In the genomic region with DNA sequence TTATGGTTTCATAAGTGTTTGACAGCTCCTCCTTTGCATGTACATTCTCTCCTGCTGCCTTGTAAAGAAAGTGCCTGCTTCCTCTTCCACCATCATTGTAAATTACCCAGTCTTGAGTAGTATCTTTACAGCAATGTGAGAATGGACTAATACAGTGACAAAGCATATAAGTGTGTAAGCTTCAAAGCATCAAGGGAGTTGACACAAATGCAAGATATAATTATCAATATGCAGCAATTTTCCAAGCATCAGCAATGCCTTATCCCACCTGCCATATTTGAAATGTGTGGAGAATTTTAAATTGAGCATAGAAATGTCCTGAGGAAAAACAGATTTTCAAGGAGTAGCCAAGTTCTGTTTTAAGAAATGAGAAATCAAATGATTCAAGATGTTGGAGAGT, we compare ENCODE assay signal across 3 cellular contexts. TPM values are rescaled to one million over a fixed set of nuclear protein-coding genes. Genes with fewer than 3 reads are reported as not detected.
"Had no signal": no experiment of that assay in that cellular context is flagged by ENCODE, and none has a peak within 500 bp of the region (broad histone marks: within the 10 kb centered on the region; RNA-seq: fewer than 3 reads in every experiment).

No MANE protein-coding gene starts in this region.

- H3K4me3 ChIP-seq: GM12878 had no signal

- DNase-seq: GDM1, GF-D8 had no signal

RNA-seq across cellular contexts. Expression of gene OR5AL1, which starts 1.7 kb away (rescaled TPM):
- polyA plus RNA-seq: GM12878 had no signal

RNA-seq across cellular contexts. Expression of gene OR8U1, which starts 35.4 kb away (rescaled TPM):
- polyA plus RNA-seq: GM12878 had no signal

RNA-seq across cellular contexts. Expression of gene OR8J1, which starts 56.7 kb away (rescaled TPM):
- polyA plus RNA-seq: GM12878 had no signal
